27 cellular contexts compared by ENCODE assay signal in the genomic region with DNA sequence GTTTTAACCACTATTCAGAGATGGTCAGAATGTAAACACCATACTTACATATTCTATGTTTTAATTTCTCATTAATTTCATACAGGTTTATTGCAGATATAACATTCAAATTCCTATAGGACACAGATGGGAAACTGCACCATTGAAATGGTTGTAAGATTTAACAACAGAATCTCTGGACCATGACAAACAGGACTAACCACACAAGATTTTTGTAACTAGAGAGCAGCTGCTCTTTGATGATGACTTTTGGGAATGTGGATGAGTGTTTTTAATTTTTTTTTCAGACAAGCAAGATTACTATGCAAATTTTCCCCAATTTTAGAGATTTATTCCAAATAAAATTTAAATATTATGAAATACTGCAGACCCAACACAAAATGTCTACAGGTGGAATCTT.
"Had no signal": no experiment of that assay in that cellular context is flagged by ENCODE, and none has a peak within 500 bp of the region (broad histone marks: within the 10 kb centered on the region; RNA-seq: fewer than 3 reads in every experiment).

No MANE protein-coding gene starts in this region.

- H3K27ac ChIP-seq: coronary artery, esophagus muscularis mucosa, left lung, pancreas, right lobe of liver, suprapubic skin, transverse colon, upper lobe of right lung, uterus had no signal

- H3K36me3 ChIP-seq: esophagus muscularis mucosa, left lung, pancreas, right lobe of liver, suprapubic skin, transverse colon, upper lobe of right lung, uterus had no signal

- H3K27me3 Mint-ChIP-seq: stimulated activated naive CD8-positive, alpha-beta T cell treated with anti-CD3 and anti-CD28 coated beads, Interleukin-15, amount 100 ng/mL, for 72 hours had no signal

- H3K4me3 ChIP-seq: coronary artery, esophagus muscularis mucosa, left lung, pancreas, right lobe of liver, smooth muscle cell, suprapubic skin, transverse colon, upper lobe of right lung, uterus had no signal

- FAIRE-seq: endothelial cell of umbilical vein, keratinocyte, pancreas had no signal

- H3K27ac Mint-ChIP-seq: naive thymus-derived CD8-positive, alpha-beta T cell; stimulated activated naive CD8-positive, alpha-beta T cell treated with anti-CD3 and anti-CD28 coated beads, Interleukin-15, amount 100 ng/mL, for 72 hours had no signal

- H3K4me1 ChIP-seq: left lung, suprapubic skin, transverse colon, upper lobe of right lung, uterus had no signal

- H3K4me3 Mint-ChIP-seq: naive thymus-derived CD8-positive, alpha-beta T cell; stimulated activated naive CD8-positive, alpha-beta T cell treated with anti-CD3 and anti-CD28 coated beads, Interleukin-15, amount 100 ng/mL, for 72 hours had no signal

- H3K9me3 ChIP-seq: esophagus muscularis mucosa, pancreas, right lobe of liver, suprapubic skin, transverse colon, upper lobe of right lung, uterus had no signal

- H3K27me3 ChIP-seq: esophagus muscularis mucosa, left lung, pancreas, right lobe of liver, suprapubic skin, transverse colon, upper lobe of right lung, uterus had no signal

- H3K4me1 Mint-ChIP-seq: naive thymus-derived CD8-positive, alpha-beta T cell; stimulated activated naive CD8-positive, alpha-beta T cell treated with anti-CD3 and anti-CD28 coated beads, Interleukin-15, amount 100 ng/mL, for 72 hours had no signal

- DNase-seq: dermis blood vessel endothelial cell; effector memory CD4-positive, alpha-beta T cell; foreskin melanocyte; hypothalamus; left cardiac atrium; left lung; mammary epithelial cell; mesendoderm; midbrain; naive thymus-derived CD8-positive, alpha-beta T cell; pancreas; right lobe of liver; stimulated activated CD4-positive, alpha-beta T cell treated with anti-CD3 and anti-CD28 coated beads, Interleukin-12 subunit alpha, Interleukin-12 subunit beta, amount 100 ng/mL, for 4 hours; stimulated activated CD4-positive, alpha-beta T cell treated with anti-CD3 and anti-CD28 coated beads, Interleukin-1b, Interleukin-23, amount 100 ng/mL, for 48 hours; stimulated activated CD4-positive, alpha-beta T cell treated with anti-CD3 and anti-CD28 coated beads, Interleukin-4, amount 100 ng/mL, for 1 hour; stimulated activated CD8-positive, alpha-beta memory T cell treated with anti-CD3 and anti-CD28 coated beads, Interleukin-4, amount 100 ng/mL, for 48 hours; stimulated activated naive CD4-positive, alpha-beta T cell; stimulated activated naive CD8-positive, alpha-beta T cell treated with anti-CD3 and anti-CD28 coated beads, Interleukin-15, amount 100 ng/mL, for 72 hours; transverse colon; upper lobe of right lung; uterus had no signal

- H3K36me3 Mint-ChIP-seq: naive thymus-derived CD8-positive, alpha-beta T cell had no signal
